11 cellular contexts compared by ENCODE assay signal in genomic region chr12:101243616-101244015, GRCh38. TPM values are rescaled to one million over a fixed set of nuclear protein-coding genes. Genes with fewer than 3 reads are reported as not detected.
"Had no signal": no experiment of that assay in that cellular context is flagged by ENCODE, and none has a peak within 500 bp of the region (broad histone marks: within the 10 kb centered on the region; RNA-seq: fewer than 3 reads in every experiment).

No MANE protein-coding gene starts in this region.

- H2AFZ ChIP-seq: GM23338 had no signal

- DNase-seq: H7, HFFc6, KBM-7 had no signal

- H3K36me3 ChIP-seq: HAP-1 had no signal

- H3K9ac ChIP-seq: KMS-11 had no signal

- ATAC-seq: GM23338, HCT116, HepG2 had no signal

- H3K9me3 ChIP-seq: HAP-1 had no signal

- H3K27ac ChIP-seq: HL-60, KMS-11 had no signal

- H3K4me2 ChIP-seq: GM23338, KMS-11 had no signal

- H3K4me1 ChIP-seq: HAP-1 had no signal

- H3K4me3 ChIP-seq: GM23338, HAP-1 had no signal

RNA-seq across cellular contexts. Expression of gene SLC5A8, which starts 33.6 kb away (rescaled TPM):
- total RNA-seq: H4, H7, HepG2, HFFc6, HT1080 had no signal
